In genomic region chr10:96512997-96513685, GRCh38 we compare ENCODE assay signal across 8 cellular contexts. TPM values are rescaled to one million over a fixed set of nuclear protein-coding genes. Genes with fewer than 3 reads are reported as not detected.
DNase-seq lines count a peak whose midpoint lies in the region; ATAC-seq and TF ChIP-seq lines count a peak whose summit lies in the region.

No MANE protein-coding gene starts in this region.

- H3K4me2 ChIP-seq in KMS-11 = peak overlapping the region; percentile 74

- H3K27ac ChIP-seq in KMS-11 = peak overlapping the region; percentile 33; the same call in 1 of the 2 replicates
- no peak overlapping the region for H3K27ac ChIP-seq in iPS DF 6.9 (ENCODE audit: low read length)
- H3K27ac ChIP-seq in spleen = peak overlapping the region in 4 of 8 donors; percentile 37 to 58 (median 40)

- no peaks in the 10 kb centered on the region for H4K20me1 ChIP-seq in KMS-11 (ENCODE audit: insufficient read depth)

- DNase-seq in BE2C (no peak), iPS DF 6.9 (ENCODE audit: low read depth, low spot score) (no peak), spleen (no peak), cerebellum (ENCODE audit: low spot score) (no peak), NCI-H2196 treated with DMSO at 0.1 percent for 48 hours (lab: John Stamatoyannopoulos, UW; ENCODE audit: unreplicated experiment) (no peak)
- DNase-seq in activated naive CD8-positive, alpha-beta T cell treated with anti-CD3 and anti-CD28 coated beads for 36 hours = no peak

- H3K4me1 ChIP-seq in BE2C = no peaks in the 10 kb centered on the region
- peaks cover 9% of the 10 kb centered on the region for H3K4me1 ChIP-seq in KMS-11 (ENCODE audit: low read depth, poor library complexity, severe bottlenecking)
- peaks cover 6% of the 10 kb centered on the region; the same call in 1 of the 2 replicates for H3K4me1 ChIP-seq in iPS DF 6.9 (ENCODE audit: control insufficient read depth, insufficient read depth, low read length)
- H3K4me1 ChIP-seq in spleen = peaks cover 19 to 32% (median 24%) of the 10 kb centered on the region in 6 donors

- ATAC-seq in GM19372 (IDR thresholded peaks at IDR 0.05; ENCODE audit: low read depth, unreplicated experiment) = peak; percentile 22

- TF ChIP-seq CTCF in BE2C (IDR thresholded peaks at IDR 0.05; ENCODE audit: low read depth, low read length) (no peak), KMS-11 (conservative IDR thresholded peaks at IDR 0.05; ENCODE audit: low read depth, low read length) (no peak), spleen (IDR thresholded peaks at IDR 0.05 in 8 of 11, conservative IDR thresholded peaks at IDR 0.05 in 3 of 11) (no peak)

- peaks cover 48% of the 10 kb centered on the region for H3K27me3 Mint-ChIP-seq in activated naive CD8-positive, alpha-beta T cell treated with anti-CD3 and anti-CD28 coated beads for 36 hours

- TF ChIP-seq POLR2A in spleen (IDR thresholded peaks at IDR 0.05) = no peak

- H2AFZ ChIP-seq in KMS-11 (ENCODE audit: low read depth) = peak overlapping the region; percentile 56

- peaks cover 2% of the 10 kb centered on the region for H3K36me3 Mint-ChIP-seq in activated naive CD8-positive, alpha-beta T cell treated with anti-CD3 and anti-CD28 coated beads for 36 hours

- intact Hi-C loops in spleen (cut with DNase I; ENCODE audit: low total_unique reads) = loop anchor here (5.0 kb wide), 1 partner anchor 116 kb away; no protein-coding TSS in a partner anchor

- H3K4me3 ChIP-seq in BE2C (ENCODE audit: low read depth, low read length) (peak overlapping the region; percentile 58), KMS-11 (IDR thresholded peaks at IDR 0.05; ENCODE audit: insufficient read depth, low read depth, low read length) (no peak overlapping the region), iPS DF 6.9 (ENCODE audit: low read length) (peak overlapping the region; percentile 54; the same call in 1 of the 2 replicates), spleen (peak overlapping the region; percentile 46 to 72 (median 58))

- H3K9me3 ChIP-seq in BE2C (no peaks in the 10 kb centered on the region), iPS DF 6.9 (ENCODE audit: control insufficient read depth, insufficient read depth, low read length) (no peaks in the 10 kb centered on the region), spleen (no peaks in the 10 kb centered on the region)

- H3K27me3 ChIP-seq in BE2C = peaks cover 23% of the 10 kb centered on the region
- no peaks in the 10 kb centered on the region for H3K27me3 ChIP-seq in KMS-11 (ENCODE audit: insufficient read depth, low read depth)
- H3K27me3 ChIP-seq in iPS DF 6.9 (ENCODE audit: control insufficient read depth, insufficient read depth, low read length) = peaks cover 12% of the 10 kb centered on the region
- peaks cover 0 to 44% (median 20%) of the 10 kb centered on the region in 7 donors for H3K27me3 ChIP-seq in spleen (replicated peaks in 1 of 7)

- H3K9ac ChIP-seq in KMS-11 = peak overlapping the region; percentile 40; the same call in 1 of the 2 replicates

- peaks cover 21% of the 10 kb centered on the region for H3K4me1 Mint-ChIP-seq in activated naive CD8-positive, alpha-beta T cell treated with anti-CD3 and anti-CD28 coated beads for 36 hours

- H3K27ac Mint-ChIP-seq in activated naive CD8-positive, alpha-beta T cell treated with anti-CD3 and anti-CD28 coated beads for 36 hours = no peak overlapping the region

- no CpG with 5 or more reads among the region's 54 CpGs for WGBS in iPS DF 6.9 (ENCODE audit: insufficient coverage, insufficient read length)
- WGBS in spleen, 5 donors = 0 to 1% (median 1%) methylated on average over 31 to 54 of the region's 54 CpGs

- no peaks in the 10 kb centered on the region for H3K79me2 ChIP-seq in KMS-11 (ENCODE audit: insufficient read depth, low read depth)

- no peaks in the 10 kb centered on the region for H3K36me3 ChIP-seq in BE2C
- H3K36me3 ChIP-seq in KMS-11 (ENCODE audit: insufficient read depth) = no peaks in the 10 kb centered on the region
- H3K36me3 ChIP-seq in iPS DF 6.9 (ENCODE audit: control insufficient read depth, insufficient read depth, low read length) = no peaks in the 10 kb centered on the region
- peaks cover 0 to 4% (median 0%) of the 10 kb centered on the region in 6 donors for H3K36me3 ChIP-seq in spleen

- no peaks in the 10 kb centered on the region for H3K9me3 Mint-ChIP-seq in activated naive CD8-positive, alpha-beta T cell treated with anti-CD3 and anti-CD28 coated beads for 36 hours

- H3K4me3 Mint-ChIP-seq in activated naive CD8-positive, alpha-beta T cell treated with anti-CD3 and anti-CD28 coated beads for 36 hours = peak overlapping the region; percentile 56

RNA-seq across cellular contexts. Expression of gene TLL2, which starts 0.6 kb away (rescaled TPM):
- polyA plus RNA-seq in BE2C (2012; ENCODE audit: insufficient read depth, insufficient read length, low read depth) = not detected
- under 1 TPM; 0.12 to 0.19 TPM for total RNA-seq in activated naive CD8-positive, alpha-beta T cell treated with anti-CD3 and anti-CD28 coated beads for 36 hours
- total RNA-seq in spleen = under 1 TPM; 0.26 to 0.75 (median 0.34) TPM
- under 1 TPM; 0.23 to 0.46 (median 0.35) TPM for polyA plus RNA-seq in spleen
- 1.2 TPM for total RNA-seq in cerebellum
